Comparison of ENCODE assay signal across 1 cellular context in genomic region chr3:30492581-30493192, GRCh38.
TF ChIP-seq lines count a peak whose summit lies in the region.

No MANE protein-coding gene starts in this region.

TF ChIP-seq in HepG2, 621 proteins besides CTCF, POLR2A, EP300 and RAD21 (continued from another document and continues in another):
- TF ChIP-seq AFF4 (CRISPR knock-in tag; IDR thresholded peaks at IDR 0.05), result peak; percentile 63; the same call in 1 of the 2 replicates
- no peak for TF ChIP-seq DBP (CRISPR knock-in tag; IDR thresholded peaks at IDR 0.05; ENCODE audit: not compliant biosample characterization)
- TF ChIP-seq, protein P1, sequence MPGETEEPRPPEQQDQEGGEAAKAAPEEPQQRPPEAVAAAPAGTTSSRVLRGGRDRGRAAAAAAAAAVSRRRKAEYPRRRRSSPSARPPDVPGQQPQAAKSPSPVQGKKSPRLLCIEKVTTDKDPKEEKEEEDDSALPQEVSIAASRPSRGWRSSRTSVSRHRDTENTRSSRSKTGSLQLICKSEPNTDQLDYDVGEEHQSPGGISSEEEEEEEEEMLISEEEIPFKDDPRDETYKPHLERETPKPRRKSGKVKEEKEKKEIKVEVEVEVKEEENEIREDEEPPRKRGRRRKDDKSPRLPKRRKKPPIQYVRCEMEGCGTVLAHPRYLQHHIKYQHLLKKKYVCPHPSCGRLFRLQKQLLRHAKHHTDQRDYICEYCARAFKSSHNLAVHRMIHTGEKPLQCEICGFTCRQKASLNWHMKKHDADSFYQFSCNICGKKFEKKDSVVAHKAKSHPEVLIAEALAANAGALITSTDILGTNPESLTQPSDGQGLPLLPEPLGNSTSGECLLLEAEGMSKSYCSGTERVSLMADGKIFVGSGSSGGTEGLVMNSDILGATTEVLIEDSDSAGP (CRISPR knock-in tag; IDR thresholded peaks at IDR 0.05; ENCODE audit: borderline replicate concordance), result no peak
- peak; percentile 61; the same call in 1 of the 2 replicates for TF ChIP-seq SSRP1 (CRISPR knock-in tag; IDR thresholded peaks at IDR 0.05)
- no peak for TF ChIP-seq DDIT3 (CRISPR knock-in tag; IDR thresholded peaks at IDR 0.05)
- TF ChIP-seq KDM4B (CRISPR knock-in tag; IDR thresholded peaks at IDR 0.05), result no peak
- no peak for TF ChIP-seq FOXC1 (CRISPR knock-in tag; IDR thresholded peaks at IDR 0.05; ENCODE audit: borderline replicate concordance)
- no peak for TF ChIP-seq RBM22 (optimal IDR thresholded peaks at IDR 0.05; ENCODE audit: low read length)
- no peak; the same call in 1 of the 2 replicates for TF ChIP-seq HOXD1 (CRISPR knock-in tag; IDR thresholded peaks at IDR 0.05)
- TF ChIP-seq, protein P2, sequence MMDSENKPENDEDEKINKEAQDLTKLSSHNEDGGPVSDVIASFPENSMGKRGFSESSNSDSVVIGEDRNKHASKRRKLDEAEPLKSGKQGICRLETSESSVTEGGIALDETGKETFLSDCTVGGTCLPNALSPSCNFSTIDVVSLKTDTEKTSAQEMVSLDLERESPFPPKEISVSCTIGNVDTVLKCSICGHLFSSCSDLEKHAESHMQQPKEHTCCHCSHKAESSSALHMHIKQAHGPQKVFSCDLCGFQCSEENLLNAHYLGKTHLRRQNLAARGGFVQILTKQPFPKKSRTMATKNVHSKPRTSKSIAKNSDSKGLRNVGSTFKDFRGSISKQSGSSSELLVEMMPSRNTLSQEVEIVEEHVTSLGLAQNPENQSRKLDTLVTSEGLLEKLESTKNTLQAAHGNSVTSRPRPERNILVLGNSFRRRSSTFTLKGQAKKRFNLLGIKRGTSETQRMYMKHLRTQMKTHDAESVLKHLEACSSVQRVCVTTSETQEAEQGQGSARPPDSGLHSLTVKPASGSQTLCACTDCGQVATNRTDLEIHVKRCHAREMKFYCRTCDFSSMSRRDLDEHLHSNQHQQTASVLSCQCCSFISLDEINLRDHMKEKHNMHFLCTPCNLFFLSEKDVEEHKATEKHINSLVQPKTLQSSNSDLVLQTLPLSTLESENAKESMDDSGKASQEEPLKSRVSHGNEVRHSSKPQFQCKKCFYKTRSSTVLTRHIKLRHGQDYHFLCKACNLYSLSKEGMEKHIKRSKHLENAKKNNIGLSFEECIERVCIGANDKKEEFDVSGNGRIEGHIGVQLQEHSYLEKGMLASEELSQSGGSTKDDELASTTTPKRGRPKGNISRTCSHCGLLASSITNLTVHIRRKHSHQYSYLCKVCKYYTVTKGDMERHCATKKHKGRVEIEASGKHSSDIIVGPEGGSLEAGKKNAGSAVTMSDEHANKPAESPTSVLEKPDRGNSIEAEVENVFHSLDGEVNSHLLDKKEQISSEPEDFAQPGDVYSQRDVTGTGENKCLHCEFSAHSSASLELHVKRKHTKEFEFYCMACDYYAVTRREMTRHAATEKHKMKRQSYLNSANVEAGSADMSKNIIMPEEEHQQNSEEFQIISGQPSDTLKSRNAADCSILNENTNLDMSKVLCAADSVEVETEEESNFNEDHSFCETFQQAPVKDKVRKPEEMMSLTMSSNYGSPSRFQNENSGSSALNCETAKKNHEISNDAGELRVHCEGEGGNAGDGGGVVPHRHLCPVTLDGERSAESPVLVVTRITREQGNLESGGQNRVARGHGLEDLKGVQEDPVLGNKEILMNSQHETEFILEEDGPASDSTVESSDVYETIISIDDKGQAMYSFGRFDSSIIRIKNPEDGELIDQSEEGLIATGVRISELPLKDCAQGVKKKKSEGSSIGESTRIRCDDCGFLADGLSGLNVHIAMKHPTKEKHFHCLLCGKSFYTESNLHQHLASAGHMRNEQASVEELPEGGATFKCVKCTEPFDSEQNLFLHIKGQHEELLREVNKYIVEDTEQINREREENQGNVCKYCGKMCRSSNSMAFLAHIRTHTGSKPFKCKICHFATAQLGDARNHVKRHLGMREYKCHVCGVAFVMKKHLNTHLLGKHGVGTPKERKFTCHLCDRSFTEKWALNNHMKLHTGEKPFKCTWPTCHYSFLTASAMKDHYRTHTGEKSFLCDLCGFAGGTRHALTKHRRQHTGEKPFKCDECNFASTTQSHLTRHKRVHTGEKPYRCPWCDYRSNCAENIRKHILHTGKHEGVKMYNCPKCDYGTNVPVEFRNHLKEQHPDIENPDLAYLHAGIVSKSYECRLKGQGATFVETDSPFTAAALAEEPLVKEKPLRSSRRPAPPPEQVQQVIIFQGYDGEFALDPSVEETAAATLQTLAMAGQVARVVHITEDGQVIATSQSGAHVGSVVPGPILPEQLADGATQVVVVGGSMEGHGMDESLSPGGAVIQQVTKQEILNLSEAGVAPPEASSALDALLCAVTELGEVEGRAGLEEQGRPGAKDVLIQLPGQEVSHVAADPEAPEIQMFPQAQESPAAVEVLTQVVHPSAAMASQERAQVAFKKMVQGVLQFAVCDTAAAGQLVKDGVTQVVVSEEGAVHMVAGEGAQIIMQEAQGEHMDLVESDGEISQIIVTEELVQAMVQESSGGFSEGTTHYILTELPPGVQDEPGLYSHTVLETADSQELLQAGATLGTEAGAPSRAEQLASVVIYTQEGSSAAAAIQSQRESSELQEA (CRISPR knock-in tag; IDR thresholded peaks at IDR 0.05; ENCODE audit: not compliant biosample characterization), result no peak
- no peak for TF ChIP-seq ZNF296 (CRISPR knock-in tag; conservative IDR thresholded peaks at IDR 0.05)
- TF ChIP-seq, protein P3, sequence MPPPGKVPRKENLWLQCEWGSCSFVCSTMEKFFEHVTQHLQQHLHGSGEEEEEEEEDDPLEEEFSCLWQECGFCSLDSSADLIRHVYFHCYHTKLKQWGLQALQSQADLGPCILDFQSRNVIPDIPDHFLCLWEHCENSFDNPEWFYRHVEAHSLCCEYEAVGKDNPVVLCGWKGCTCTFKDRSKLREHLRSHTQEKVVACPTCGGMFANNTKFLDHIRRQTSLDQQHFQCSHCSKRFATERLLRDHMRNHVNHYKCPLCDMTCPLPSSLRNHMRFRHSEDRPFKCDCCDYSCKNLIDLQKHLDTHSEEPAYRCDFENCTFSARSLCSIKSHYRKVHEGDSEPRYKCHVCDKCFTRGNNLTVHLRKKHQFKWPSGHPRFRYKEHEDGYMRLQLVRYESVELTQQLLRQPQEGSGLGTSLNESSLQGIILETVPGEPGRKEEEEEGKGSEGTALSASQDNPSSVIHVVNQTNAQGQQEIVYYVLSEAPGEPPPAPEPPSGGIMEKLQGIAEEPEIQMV (CRISPR knock-in tag; IDR thresholded peaks at IDR 0.05; ENCODE audit: low read depth), result no peak
- no peak for TF ChIP-seq ZNF205 (CRISPR knock-in tag; IDR thresholded peaks at IDR 0.05)
- no peak for TF ChIP-seq CC2D1A (CRISPR knock-in tag; IDR thresholded peaks at IDR 0.05)
- no peak for TF ChIP-seq FOXM1 (CRISPR knock-in tag; IDR thresholded peaks at IDR 0.05)
- 0 out of 2 replicates have a peak, but pooled peaks have one; percentile 21 for TF ChIP-seq HDAC1 (CRISPR knock-in tag; IDR thresholded peaks at IDR 0.05)
- no peak for TF ChIP-seq PAF1 (CRISPR knock-in tag; IDR thresholded peaks at IDR 0.05)
- TF ChIP-seq PAWR (CRISPR knock-in tag; IDR thresholded peaks at IDR 0.05; ENCODE audit: borderline replicate concordance), result no peak
- no peak for TF ChIP-seq ZNF780A (CRISPR knock-in tag; IDR thresholded peaks at IDR 0.05)
- TF ChIP-seq ZNF709 (CRISPR knock-in tag; IDR thresholded peaks at IDR 0.05), result no peak
- TF ChIP-seq ZXDC (CRISPR knock-in tag; IDR thresholded peaks at IDR 0.05), result no peak
- no peak for TF ChIP-seq BRCA1 (CRISPR knock-in tag; IDR thresholded peaks at IDR 0.05)
- TF ChIP-seq ZNF768 (CRISPR knock-in tag; IDR thresholded peaks at IDR 0.05), result no peak
- TF ChIP-seq SCMH1 (CRISPR knock-in tag; IDR thresholded peaks at IDR 0.05; ENCODE audit: borderline replicate concordance), result no peak
- no peak for TF ChIP-seq NFE2L1 (CRISPR knock-in tag; IDR thresholded peaks at IDR 0.05; ENCODE audit: borderline replicate concordance)
- TF ChIP-seq, protein P4, sequence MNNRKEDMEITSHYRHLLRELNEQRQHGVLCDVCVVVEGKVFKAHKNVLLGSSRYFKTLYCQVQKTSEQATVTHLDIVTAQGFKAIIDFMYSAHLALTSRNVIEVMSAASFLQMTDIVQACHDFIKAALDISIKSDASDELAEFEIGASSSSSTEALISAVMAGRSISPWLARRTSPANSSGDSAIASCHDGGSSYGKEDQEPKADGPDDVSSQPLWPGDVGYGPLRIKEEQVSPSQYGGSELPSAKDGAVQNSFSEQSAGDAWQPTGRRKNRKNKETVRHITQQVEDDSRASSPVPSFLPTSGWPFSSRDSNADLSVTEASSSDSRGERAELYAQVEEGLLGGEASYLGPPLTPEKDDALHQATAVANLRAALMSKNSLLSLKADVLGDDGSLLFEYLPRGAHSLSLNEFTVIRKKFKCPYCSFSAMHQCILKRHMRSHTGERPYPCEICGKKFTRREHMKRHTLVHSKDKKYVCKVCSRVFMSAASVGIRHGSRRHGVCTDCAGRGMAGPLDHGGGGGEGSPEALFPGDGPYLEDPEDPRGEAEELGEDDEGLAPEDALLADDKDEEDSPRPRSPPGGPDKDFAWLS (CRISPR knock-in tag; IDR thresholded peaks at IDR 0.05; ENCODE audit: borderline replicate concordance), result no peak
- TF ChIP-seq ZSCAN12 (CRISPR knock-in tag; IDR thresholded peaks at IDR 0.05), result no peak
- peak; percentile 55; the same call in 1 of the 2 replicates for TF ChIP-seq ZNF331 (CRISPR knock-in tag; IDR thresholded peaks at IDR 0.05)
- TF ChIP-seq, protein P5, sequence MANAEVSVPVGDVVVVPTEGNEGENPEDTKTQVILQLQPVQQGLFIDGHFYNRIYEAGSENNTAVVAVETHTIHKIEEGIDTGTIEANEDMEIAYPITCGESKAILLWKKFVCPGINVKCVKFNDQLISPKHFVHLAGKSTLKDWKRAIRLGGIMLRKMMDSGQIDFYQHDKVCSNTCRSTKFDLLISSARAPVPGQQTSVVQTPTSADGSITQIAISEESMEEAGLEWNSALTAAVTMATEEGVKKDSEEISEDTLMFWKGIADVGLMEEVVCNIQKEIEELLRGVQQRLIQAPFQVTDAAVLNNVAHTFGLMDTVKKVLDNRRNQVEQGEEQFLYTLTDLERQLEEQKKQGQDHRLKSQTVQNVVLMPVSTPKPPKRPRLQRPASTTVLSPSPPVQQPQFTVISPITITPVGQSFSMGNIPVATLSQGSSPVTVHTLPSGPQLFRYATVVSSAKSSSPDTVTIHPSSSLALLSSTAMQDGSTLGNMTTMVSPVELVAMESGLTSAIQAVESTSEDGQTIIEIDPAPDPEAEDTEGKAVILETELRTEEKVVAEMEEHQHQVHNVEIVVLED (CRISPR knock-in tag; IDR thresholded peaks at IDR 0.05; ENCODE audit: borderline replicate concordance), result no peak
- TF ChIP-seq TAF15 (IDR thresholded peaks at IDR 0.05; ENCODE audit: low read depth, low read length, poor library complexity, severe bottlenecking), result no peak
- peak; percentile 98 for TF ChIP-seq RARA (CRISPR knock-in tag; IDR thresholded peaks at IDR 0.05)
- TF ChIP-seq NCOA5 (CRISPR knock-in tag; IDR thresholded peaks at IDR 0.05), result no peak
